In the genomic region with DNA sequence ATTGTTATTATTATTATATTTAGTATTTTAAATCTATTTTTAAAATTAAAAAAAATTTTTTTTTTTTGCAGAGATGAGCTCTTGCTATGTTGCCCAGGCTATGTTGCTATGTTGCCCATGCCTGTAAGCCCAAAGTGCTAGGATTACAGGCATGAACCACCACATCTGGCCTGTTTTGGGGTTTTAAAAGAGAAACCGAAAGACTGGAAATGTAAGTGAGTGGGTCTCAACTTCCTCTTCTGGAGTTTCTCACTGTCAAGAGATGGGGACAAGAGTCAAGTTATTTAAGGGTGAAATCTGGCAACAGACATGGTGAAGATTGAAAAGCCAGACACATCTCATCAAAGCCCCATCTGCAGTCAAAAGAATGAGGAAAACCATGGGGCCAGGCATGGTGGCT, we compare ENCODE assay signal across 29 cellular contexts. TPM values are rescaled to one million over a fixed set of nuclear protein-coding genes. Genes with fewer than 3 reads are reported as not detected.
A peak's percentile ranks its signal among the peaks of the same experiment; 100 is the strongest.
DNase-seq lines count a peak whose midpoint lies in the region; ATAC-seq and TF ChIP-seq lines count a peak whose summit lies in the region.
"Had no signal": no experiment of that assay in that cellular context is flagged by ENCODE, and none has a peak within 500 bp of the region (broad histone marks: within the 10 kb centered on the region; RNA-seq: fewer than 3 reads in every experiment).

No MANE protein-coding gene starts in this region.

- H2AFZ ChIP-seq in HCT116 (ENCODE audit: low read depth, low read length, poor library complexity, severe bottlenecking): no peak overlapping the region
- H2AFZ ChIP-seq: PC-9 had no signal

- CTCF ChIA-PET in HCT116 (lab: Charles Lee): no interaction called here
- CTCF ChIA-PET in CD4-positive, alpha-beta T cell (lab: Charles Lee): no interaction called here

- DNase-seq in HCT116 (ENCODE audit: low read depth, low spot score) (no peak), NOMO-1 treated with DMSO at 0.1 percent for 48 hours (lab: John Stamatoyannopoulos, UW; ENCODE audit: unreplicated experiment) (peak; percentile 52), GDM1 (lab: John Stamatoyannopoulos, UW) (no peak), CD14-positive monocyte (ENCODE audit: low spot score) (no peak)
- DNase-seq in CD4-positive, alpha-beta T cell: no peak
- DNase-seq: activated CD4-positive, alpha-beta memory T cell treated with anti-CD3 and anti-CD28 coated beads, Interleukin-2, amount 10 ng/mL, durations not matched to agents 7 days and 5 days; activated naive CD4-positive, alpha-beta T cell treated with anti-CD3 and anti-CD28 coated beads for 36 hours; activated T-cell treated with anti-CD3 and anti-CD28 coated beads, Interleukin-2, amount 50 U/mL, for 24 hours; aorta; CD8-positive, alpha-beta T cell; GF-D8; glutamatergic neuron; natural killer cell; NCI-H1436; NCI-H526 treated with DMSO at 0.1 percent for 48 hours; ovary; PC-9; right cardiac atrium; stimulated activated CD4-positive, alpha-beta T cell treated with anti-CD3 and anti-CD28 coated beads, Interleukin-4, amount 100 ng/mL, for 24 hours; thyroid gland had no signal

- H3K4me2 ChIP-seq in BLaER1 treated with 17β-estradiol and CSF1 and Interleukin-3, amounts not matched to agents 10 nM and 100 nM: peak overlapping the region; percentile 33 to 65 (median 54)
- peak overlapping the region; percentile 12; the same call in 1 of the 2 replicates for H3K4me2 ChIP-seq in HCT116 (ENCODE audit: low read length)
- H3K4me2 ChIP-seq: PC-9 had no signal

- H3K4me1 Mint-ChIP-seq in dendritic cell treated with granulocyte-macrophage colony-stimulating factor and Interleukin-4, amounts not matched to agents 40 ng/mL and 50 ng/mL, for 4 days (ENCODE audit: low read depth): peaks cover 46% of the 10 kb centered on the region
- peaks cover 21% of the 10 kb centered on the region for H3K4me1 Mint-ChIP-seq in CD14-positive monocyte
- no peaks in the 10 kb centered on the region for H3K4me1 Mint-ChIP-seq in CD4-positive, alpha-beta T cell (ENCODE audit: low read depth)
- H3K4me1 Mint-ChIP-seq: WTC11 had no signal

- no peak for TF ChIP-seq RAD21 in HCT116 (IDR thresholded peaks at IDR 0.05; ENCODE audit: low read depth)

- H3K9me2 ChIP-seq in HCT116 (ENCODE audit: insufficient read depth): no peaks in the 10 kb centered on the region

- BruUV-seq in HCT116 (replicated peaks; lab: Mats Ljungman, UMichigan): no TSS peak

- H3K9ac ChIP-seq in BLaER1 treated with 17β-estradiol and CSF1 and Interleukin-3, amounts not matched to agents 10 nM and 100 nM: peak overlapping the region in 3 of 11 experiments; percentile 18 to 46 (median 24); a peak in 4 of 22 replicates
- H3K9ac ChIP-seq in HCT116 (ENCODE audit: low read length): no peak overlapping the region

- H3K27me3 Mint-ChIP-seq in dendritic cell treated with granulocyte-macrophage colony-stimulating factor and Interleukin-4, amounts not matched to agents 40 ng/mL and 50 ng/mL, for 4 days: peaks cover 11% of the 10 kb centered on the region
- peaks cover 2 to 7% (median 4%) of the 10 kb centered on the region in 3 donors for H3K27me3 Mint-ChIP-seq in CD14-positive monocyte (ENCODE audit: low read depth in 3 of 3)
- peaks cover 32% of the 10 kb centered on the region for H3K27me3 Mint-ChIP-seq in CD4-positive, alpha-beta T cell
- H3K27me3 Mint-ChIP-seq: activated CD4-positive, alpha-beta memory T cell treated with anti-CD3 and anti-CD28 coated beads, Interleukin-2, amount 10 ng/mL, durations not matched to agents 7 days and 5 days had no signal

- intact Hi-C loops in HCT116 (cut with micrococcal nuclease) (no loop called here), CD14-positive monocyte (cut with micrococcal nuclease) (loop anchor here in 1 of 2 donors (10.0 kb wide), 2 partner anchors 454 to 664 kb away; partner anchors contain the start of gene ZNF121)
- intact Hi-C loops in dendritic cell treated with granulocyte-macrophage colony-stimulating factor and Interleukin-4, amounts not matched to agents 40 ng/mL and 50 ng/mL, for 4 days (cut with micrococcal nuclease): no loop called here
- intact Hi-C loops in CD4-positive, alpha-beta T cell (cut with DNase I, micrococcal nuclease): no loop called here

- no peak for ATAC-seq in HCT116
- ATAC-seq in GM21723 (IDR thresholded peaks at IDR 0.05; ENCODE audit: unreplicated experiment): no peak
- no peak for ATAC-seq in CD4-positive, alpha-beta T cell (ENCODE audit: poor library complexity)
- ATAC-seq: CD8-positive, alpha-beta T cell; natural killer cell; right cardiac atrium; WTC11 had no signal

- H3K27ac ChIP-seq in BLaER1 treated with 17β-estradiol and CSF1 and Interleukin-3, amounts not matched to agents 10 nM and 100 nM: peak overlapping the region in 10 of 11 experiments; percentile 45 to 72 (median 61); a peak in 21 of 22 replicates
- H3K27ac ChIP-seq in HCT116 (ENCODE audit: low read depth, low read length): no peak overlapping the region
- H3K27ac ChIP-seq in CD4-positive, alpha-beta T cell (ENCODE audit: low read depth, low read length): no peak overlapping the region
- H3K27ac ChIP-seq: ovary, PC-9, SJSA1, thyroid gland had no signal

- POLR2A ChIA-PET in HCT116 (lab: Charles Lee): no interaction called here
- POLR2A ChIA-PET in CD4-positive, alpha-beta T cell (lab: Charles Lee): no interaction called here

- RAD21 ChIA-PET in HCT116 (lab: Charles Lee; ENCODE audit: low non-redundant PET in 1 of 2, low total read pairs in 2 of 2, uncharacterized antibody in 2 of 2, unreplicated experiment in 2 of 2): no interaction called here

- no peaks in the 10 kb centered on the region for H3K79me2 ChIP-seq in HCT116 (ENCODE audit: insufficient read depth, low read length)

- no peaks in the 10 kb centered on the region for H4K20me1 ChIP-seq in BLaER1 treated with 17β-estradiol and CSF1 and Interleukin-3, amounts not matched to agents 10 nM and 100 nM
- no peaks in the 10 kb centered on the region for H4K20me1 ChIP-seq in HCT116 (ENCODE audit: insufficient read depth)

- no peaks in the 10 kb centered on the region for H3K9me3 ChIP-seq in BLaER1 treated with 17β-estradiol and CSF1 and Interleukin-3, amounts not matched to agents 10 nM and 100 nM (replicated peaks in 1 of 11)
- no peaks in the 10 kb centered on the region for H3K9me3 ChIP-seq in HCT116 (ENCODE audit: control insufficient read depth in 1 of 2, insufficient read depth in 1 of 2, low read depth in 1 of 2, low read length in 2 of 2)
- no peaks in the 10 kb centered on the region for H3K9me3 ChIP-seq in CD4-positive, alpha-beta T cell (ENCODE audit: control insufficient read depth, low read length)
- H3K9me3 ChIP-seq: ovary, SJSA1, thyroid gland had no signal

- no peaks in the 10 kb centered on the region for H3K36me3 ChIP-seq in BLaER1 treated with 17β-estradiol and CSF1 and Interleukin-3, amounts not matched to agents 10 nM and 100 nM
- no peaks in the 10 kb centered on the region for H3K36me3 ChIP-seq in HCT116 (ENCODE audit: control insufficient read depth in 1 of 2, insufficient read depth in 2 of 2, low read length in 2 of 2)
- H3K36me3 ChIP-seq: ovary, SJSA1, thyroid gland had no signal

- no peak for TF ChIP-seq POLR2A in HCT116 (IDR thresholded peaks at IDR 0.05; ENCODE audit: borderline replicate concordance, extremely low read depth, insufficient read depth, insufficient read length)

- H3K27ac Mint-ChIP-seq in dendritic cell treated with granulocyte-macrophage colony-stimulating factor and Interleukin-4, amounts not matched to agents 40 ng/mL and 50 ng/mL, for 4 days: peak overlapping the region; percentile 74
- H3K27ac Mint-ChIP-seq in CD14-positive monocyte: peak overlapping the region in 2 of 7 donors; percentile 57 to 65
- H3K27ac Mint-ChIP-seq in CD4-positive, alpha-beta T cell: no peak overlapping the region
- H3K27ac Mint-ChIP-seq: activated CD4-positive, alpha-beta memory T cell treated with anti-CD3 and anti-CD28 coated beads, Interleukin-2, amount 10 ng/mL, durations not matched to agents 7 days and 5 days; activated naive CD4-positive, alpha-beta T cell treated with anti-CD3 and anti-CD28 coated beads for 36 hours; activated T-cell treated with anti-CD3 and anti-CD28 coated beads, Interleukin-2, amount 50 U/mL, for 24 hours; CD8-positive, alpha-beta T cell; stimulated activated naive CD8-positive, alpha-beta T cell treated with anti-CD3 and anti-CD28 coated beads, Interleukin-15, Interleukin-2, amounts not matched to agents 100 ng/mL and 50 ng/mL, for 24 hours; WTC11 had no signal

- H3K4me3 Mint-ChIP-seq in dendritic cell treated with granulocyte-macrophage colony-stimulating factor and Interleukin-4, amounts not matched to agents 40 ng/mL and 50 ng/mL, for 4 days: no peak overlapping the region
- peak overlapping the region in 1 of 2 donors; percentile 35 for H3K4me3 Mint-ChIP-seq in CD14-positive monocyte
- H3K4me3 Mint-ChIP-seq in CD4-positive, alpha-beta T cell: no peak overlapping the region
- H3K4me3 Mint-ChIP-seq: activated CD4-positive, alpha-beta memory T cell treated with anti-CD3 and anti-CD28 coated beads, Interleukin-2, amount 10 ng/mL, durations not matched to agents 7 days and 5 days; activated naive CD4-positive, alpha-beta T cell treated with anti-CD3 and anti-CD28 coated beads for 36 hours; activated T-cell treated with anti-CD3 and anti-CD28 coated beads, Interleukin-2, amount 50 U/mL, for 24 hours; CD8-positive, alpha-beta T cell; natural killer cell; stimulated activated naive CD8-positive, alpha-beta T cell treated with anti-CD3 and anti-CD28 coated beads, Interleukin-15, Interleukin-2, amounts not matched to agents 100 ng/mL and 50 ng/mL, for 24 hours; WTC11 had no signal

- H3K4me1 ChIP-seq in BLaER1 treated with 17β-estradiol and CSF1 and Interleukin-3, amounts not matched to agents 10 nM and 100 nM: peaks cover 17 to 37% (median 23%) of the 10 kb centered on the region in 10 experiments
- peaks cover 16 to 31% of the 10 kb centered on the region in 2 experiments for H3K4me1 ChIP-seq in HCT116 (ENCODE audit: control insufficient read depth in 1 of 2, insufficient read depth in 2 of 2, low read length in 2 of 2)
- H3K4me1 ChIP-seq: SJSA1, thyroid gland had no signal

- TF ChIP-seq CTCF in HCT116 (IDR thresholded peaks at IDR 0.05 in 2 of 3, conservative IDR thresholded peaks at IDR 0.05 in 1 of 3; ENCODE audit: borderline replicate concordance in 1 of 3, insufficient read depth in 1 of 3, low read depth in 2 of 3, low read length in 2 of 3) (no peak), CD14-positive monocyte (IDR thresholded peaks at IDR 0.05) (no peak)
- no peak for TF ChIP-seq CTCF in CD4-positive, alpha-beta T cell (IDR thresholded peaks at IDR 0.05)

- no peak overlapping the region for H3K4me3 ChIP-seq in BLaER1 treated with 17β-estradiol and CSF1 and Interleukin-3, amounts not matched to agents 10 nM and 100 nM
- H3K4me3 ChIP-seq in HCT116 (replicated peaks in 1 of 2; ENCODE audit: low read depth in 1 of 2, low read length in 2 of 2): no peak overlapping the region
- H3K4me3 ChIP-seq: ovary, PC-9, SJSA1, thyroid gland had no signal

- no peaks in the 10 kb centered on the region for H3K36me3 Mint-ChIP-seq in dendritic cell treated with granulocyte-macrophage colony-stimulating factor and Interleukin-4, amounts not matched to agents 40 ng/mL and 50 ng/mL, for 4 days (ENCODE audit: low read depth)
- no peaks in the 10 kb centered on the region for H3K36me3 Mint-ChIP-seq in CD14-positive monocyte
- H3K36me3 Mint-ChIP-seq in CD4-positive, alpha-beta T cell (ENCODE audit: low read depth): no peaks in the 10 kb centered on the region
- H3K36me3 Mint-ChIP-seq: CD8-positive, alpha-beta T cell; natural killer cell had no signal

- no peaks in the 10 kb centered on the region for H3K9me3 Mint-ChIP-seq in dendritic cell treated with granulocyte-macrophage colony-stimulating factor and Interleukin-4, amounts not matched to agents 40 ng/mL and 50 ng/mL, for 4 days
- peaks cover 0 to 3% (median 0%) of the 10 kb centered on the region in 7 donors for H3K9me3 Mint-ChIP-seq in CD14-positive monocyte
- H3K9me3 Mint-ChIP-seq in CD4-positive, alpha-beta T cell: no peaks in the 10 kb centered on the region
- H3K9me3 Mint-ChIP-seq: activated CD4-positive, alpha-beta memory T cell treated with anti-CD3 and anti-CD28 coated beads, Interleukin-2, amount 10 ng/mL, durations not matched to agents 7 days and 5 days; activated naive CD4-positive, alpha-beta T cell treated with anti-CD3 and anti-CD28 coated beads for 36 hours; activated T-cell treated with anti-CD3 and anti-CD28 coated beads, Interleukin-2, amount 50 U/mL, for 24 hours; CD8-positive, alpha-beta T cell; natural killer cell; stimulated activated naive CD8-positive, alpha-beta T cell treated with anti-CD3 and anti-CD28 coated beads, Interleukin-15, Interleukin-2, amounts not matched to agents 100 ng/mL and 50 ng/mL, for 24 hours had no signal

- no peaks in the 10 kb centered on the region for H3K27me3 ChIP-seq in BLaER1 treated with 17β-estradiol and CSF1 and Interleukin-3, amounts not matched to agents 10 nM and 100 nM
- no peaks in the 10 kb centered on the region for H3K27me3 ChIP-seq in HCT116 (ENCODE audit: insufficient read depth, low read length)
- peaks cover 9% of the 10 kb centered on the region for H3K27me3 ChIP-seq in CD4-positive, alpha-beta T cell (ENCODE audit: control insufficient read depth, insufficient read depth, low read length)
- H3K27me3 ChIP-seq: ovary, SJSA1, thyroid gland had no signal

RNA-seq across cellular contexts. Expression of gene OR7G3, which starts 4.2 kb away (rescaled TPM):
- total RNA-seq in HCT116 (2021; ENCODE audit: unreplicated experiment): not detected
- not detected in 2 replicates for polyA plus RNA-seq in HCT116 (2012)
- polyA plus RNA-seq in CD14-positive monocyte: not detected
- not detected for total RNA-seq in CD4-positive, alpha-beta T cell
- total RNA-seq: activated CD4-positive, alpha-beta memory T cell treated with anti-CD3 and anti-CD28 coated beads, Interleukin-2, amount 10 ng/mL, durations not matched to agents 7 days and 5 days; activated naive CD4-positive, alpha-beta T cell treated with anti-CD3 and anti-CD28 coated beads for 36 hours; aorta; cardiac septum; CD8-positive, alpha-beta T cell; fibroblast of lung; natural killer cell; ovary; PC-9; right cardiac atrium; SJSA1; thyroid gland; WTC11 had no signal
- polyA plus RNA-seq: AG04450, aorta, fibroblast of lung, ovary, right cardiac atrium had no signal

RNA-seq across cellular contexts. Expression of gene ZNF317, which starts 9.2 kb away (rescaled TPM):
- total RNA-seq in HCT116 (2021; ENCODE audit: unreplicated experiment): 39.8 TPM
- polyA plus RNA-seq in HCT116 (2012): 31.3 and 34.5 TPM in 2 replicates
- 10 to 100 TPM; 17.3 to 20.7 TPM for polyA plus RNA-seq in CD14-positive monocyte
- 100 to 1,000 TPM; 110 TPM for total RNA-seq in CD4-positive, alpha-beta T cell

RNA-seq across cellular contexts. Expression of gene OR7G1, which starts 15.4 kb away (rescaled TPM):
- total RNA-seq in HCT116 (2021; ENCODE audit: unreplicated experiment): not detected
- not detected in 2 replicates for polyA plus RNA-seq in HCT116 (2012)
- not detected for polyA plus RNA-seq in CD14-positive monocyte
- total RNA-seq in CD4-positive, alpha-beta T cell: not detected
- total RNA-seq: activated CD4-positive, alpha-beta memory T cell treated with anti-CD3 and anti-CD28 coated beads, Interleukin-2, amount 10 ng/mL, durations not matched to agents 7 days and 5 days; activated naive CD4-positive, alpha-beta T cell treated with anti-CD3 and anti-CD28 coated beads for 36 hours; aorta; cardiac septum; CD8-positive, alpha-beta T cell; fibroblast of lung; natural killer cell; ovary; PC-9; right cardiac atrium; SJSA1; thyroid gland; WTC11 had no signal
- polyA plus RNA-seq: AG04450, aorta, fibroblast of lung, ovary, right cardiac atrium had no signal

RNA-seq across cellular contexts. Expression of gene OR7G2, which starts 23.7 kb away (rescaled TPM):
- not detected for total RNA-seq in HCT116 (2021; ENCODE audit: unreplicated experiment)
- not detected in 2 replicates for polyA plus RNA-seq in HCT116 (2012)
- polyA plus RNA-seq in CD14-positive monocyte: not detected
- total RNA-seq in CD4-positive, alpha-beta T cell: not detected
- total RNA-seq: activated CD4-positive, alpha-beta memory T cell treated with anti-CD3 and anti-CD28 coated beads, Interleukin-2, amount 10 ng/mL, durations not matched to agents 7 days and 5 days; activated naive CD4-positive, alpha-beta T cell treated with anti-CD3 and anti-CD28 coated beads for 36 hours; aorta; cardiac septum; CD8-positive, alpha-beta T cell; fibroblast of lung; natural killer cell; ovary; PC-9; right cardiac atrium; SJSA1; thyroid gland; WTC11 had no signal
- polyA plus RNA-seq: AG04450, aorta, fibroblast of lung, ovary, right cardiac atrium had no signal

RNA-seq across cellular contexts. Expression of gene OR1M1, which starts 44.1 kb away (rescaled TPM):
- total RNA-seq in HCT116 (2021; ENCODE audit: unreplicated experiment): not detected
- not detected in 2 replicates for polyA plus RNA-seq in HCT116 (2012)
- not detected for polyA plus RNA-seq in CD14-positive monocyte
- not detected for total RNA-seq in CD4-positive, alpha-beta T cell
- total RNA-seq: activated CD4-positive, alpha-beta memory T cell treated with anti-CD3 and anti-CD28 coated beads, Interleukin-2, amount 10 ng/mL, durations not matched to agents 7 days and 5 days; activated naive CD4-positive, alpha-beta T cell treated with anti-CD3 and anti-CD28 coated beads for 36 hours; aorta; cardiac septum; CD8-positive, alpha-beta T cell; fibroblast of lung; natural killer cell; PC-9; right cardiac atrium; SJSA1; thyroid gland; WTC11 had no signal
- polyA plus RNA-seq: AG04450, aorta, fibroblast of lung, ovary, right cardiac atrium had no signal

Comparison
In these comparisons a context has a peak if more than half of its experiments do, and no peak if none do; other contexts are left out.
1. H3K27ac ChIP-seq: peak in BLaER1 treated with 17β-estradiol and CSF1 and Interleukin-3, amounts not matched to agents 10 nM and 100 nM (10 of 11); none in HCT116 (single experiment) and CD4-positive, alpha-beta T cell (single experiment).